ENCODE assay signal across 26 cellular contexts in genomic region chr2:200209030-200209429, GRCh38.
"Had no signal": no experiment of that assay in that cellular context is flagged by ENCODE, and none has a peak within 500 bp of the region (broad histone marks: within the 10 kb centered on the region; RNA-seq: fewer than 3 reads in every experiment).

No MANE protein-coding gene starts in this region.

- ATAC-seq: heart right ventricle; left ventricle myocardium superior; lower lobe of right lung; psoas muscle; right cardiac atrium; stimulated activated memory B cell treated with anti-CD40 and anti-IgM and Interleukin-4, amounts not matched to agents 10 μg/mL and 1 μg/mL and 100 μg/mL, for 72 hours; stimulated activated naive CD8-positive, alpha-beta T cell treated with anti-CD3 and anti-CD28 coated beads, Interleukin-15, Interleukin-2, amounts not matched to agents 100 U/mL and 50 U/mL, for 24 hours had no signal

- H3K27ac ChIP-seq: colonic mucosa, esophagus squamous epithelium, heart right ventricle, lower lobe of right lung, psoas muscle, skin epidermis, spleen, testis, tibial artery, upper lobe of left lung, vagina had no signal

- H3K36me3 Mint-ChIP-seq: natural killer cell; stimulated activated memory B cell treated with anti-CD40 and anti-IgM and Interleukin-4, amounts not matched to agents 10 μg/mL and 1 μg/mL and 100 μg/mL, for 72 hours had no signal

- H3K4me3 ChIP-seq: colonic mucosa, esophagus squamous epithelium, heart right ventricle, lower lobe of right lung, psoas muscle, skin epidermis, spleen, testis, tibial artery, upper lobe of left lung, vagina had no signal

- FAIRE-seq: endothelial cell of umbilical vein had no signal

- H3K27me3 ChIP-seq: colonic mucosa, esophagus squamous epithelium, testis, tibial artery, upper lobe of left lung, vagina had no signal

- H3K4me1 Mint-ChIP-seq: natural killer cell; stimulated activated memory B cell treated with anti-CD40 and anti-IgM and Interleukin-4, amounts not matched to agents 10 μg/mL and 1 μg/mL and 100 μg/mL, for 72 hours had no signal

- H3K4me3 Mint-ChIP-seq: dendritic cell treated with granulocyte-macrophage colony-stimulating factor and Interleukin-4, amounts not matched to agents 40 ng/mL and 50 ng/mL, for 4 days; endodermal cell; natural killer cell; stimulated activated memory B cell treated with anti-CD40 and anti-IgM and Interleukin-4, amounts not matched to agents 10 μg/mL and 1 μg/mL and 100 μg/mL, for 72 hours had no signal

- H3K9me3 ChIP-seq: colonic mucosa, lower lobe of right lung, testis, vagina had no signal

- H3K36me3 ChIP-seq: colonic mucosa, esophagus squamous epithelium, heart right ventricle, lower lobe of right lung, spleen, tibial artery, upper lobe of left lung, vagina had no signal

- H3K9me3 Mint-ChIP-seq: dendritic cell treated with granulocyte-macrophage colony-stimulating factor and Interleukin-4, amounts not matched to agents 40 ng/mL and 50 ng/mL, for 4 days had no signal

- DNase-seq: colonic mucosa; effector CD8-positive, alpha-beta T cell; endodermal cell; esophagus squamous epithelium; foreskin melanocyte; glutamatergic neuron; heart right ventricle; hippocampal formation; islet precursor cell; left ventricle myocardium superior; lower lobe of right lung; natural killer cell; psoas muscle; right cardiac atrium; spleen; stimulated activated CD4-positive, alpha-beta T cell treated with anti-CD3 and anti-CD28 coated beads, Interleukin-4, amount 100 ng/mL, for 4 hours; stimulated activated naive CD8-positive, alpha-beta T cell treated with anti-CD3 and anti-CD28 coated beads, Interleukin-15, Interleukin-2, amounts not matched to agents 100 U/mL and 50 U/mL, for 24 hours; substantia nigra; testis; tibial artery had no signal

- H3K4me1 ChIP-seq: colonic mucosa, esophagus squamous epithelium, heart right ventricle, lower lobe of right lung, psoas muscle, spleen, testis, tibial artery, upper lobe of left lung, vagina had no signal

- H3K27ac Mint-ChIP-seq: dendritic cell treated with granulocyte-macrophage colony-stimulating factor and Interleukin-4, amounts not matched to agents 40 ng/mL and 50 ng/mL, for 4 days; endodermal cell; natural killer cell; stimulated activated memory B cell treated with anti-CD40 and anti-IgM and Interleukin-4, amounts not matched to agents 10 μg/mL and 1 μg/mL and 100 μg/mL, for 72 hours had no signal
